1 cellular context compared by ENCODE assay signal in genomic region chr5:82551220-82551619, GRCh38.
TF ChIP-seq lines count a peak whose summit lies in the region.

No MANE protein-coding gene starts in this region.

TF ChIP-seq in SK-N-SH treated with all-trans-retinoic acid at 6 μM for 48 hours, 23 proteins besides CTCF, POLR2A, EP300 and RAD21 (continued from another document):
- TF ChIP-seq ISL1 (CRISPR knock-in tag; IDR thresholded peaks at IDR 0.05): 0 out of 2 replicates have a peak, but pooled peaks have one; percentile 1
- TF ChIP-seq POU6F1 (CRISPR knock-in tag; IDR thresholded peaks at IDR 0.05; ENCODE audit: borderline replicate concordance, low read depth): no peak
